22 cellular contexts compared by ENCODE assay signal in the genomic region with DNA sequence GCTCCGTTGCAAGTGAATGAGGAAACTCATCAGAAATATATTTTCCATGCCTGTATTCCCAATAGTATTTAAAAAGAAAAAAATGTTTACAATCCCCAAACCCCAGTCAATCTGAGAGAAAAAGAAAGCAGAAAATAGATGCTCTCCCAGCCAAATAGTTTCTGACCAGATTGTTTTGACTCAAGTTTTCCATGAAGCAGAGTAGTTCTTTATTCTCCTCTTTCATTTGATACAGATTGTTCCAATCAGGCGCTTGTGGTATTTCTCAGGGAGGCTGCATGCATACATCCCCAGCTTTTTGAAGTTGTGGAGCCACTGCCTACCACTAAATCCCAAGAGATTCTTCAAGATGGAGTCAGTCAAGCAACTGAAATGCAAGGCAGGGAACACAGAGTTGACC.
DNase-seq lines count a peak whose midpoint lies in the region; ATAC-seq and TF ChIP-seq lines count a peak whose summit lies in the region.
"Had no signal": no experiment of that assay in that cellular context is flagged by ENCODE, and none has a peak within 500 bp of the region (broad histone marks: within the 10 kb centered on the region; RNA-seq: fewer than 3 reads in every experiment).

No MANE protein-coding gene starts in this region.

- H3K27me3 ChIP-seq in BLaER1: no peaks in the 10 kb centered on the region
- no peaks in the 10 kb centered on the region for H3K27me3 ChIP-seq in suprapubic skin
- H3K27me3 ChIP-seq: BE2C, left lung, ovary, SJSA1 had no signal

- no peak overlapping the region for H3K4me3 ChIP-seq in BLaER1
- no peak overlapping the region for H3K4me3 ChIP-seq in astrocyte of the spinal cord (ENCODE audit: low read depth, low read length)
- no peak overlapping the region for H3K4me3 ChIP-seq in suprapubic skin
- H3K4me3 ChIP-seq: left lung, ovary, SJSA1 had no signal

- no peak for ATAC-seq in HG03571 (IDR thresholded peaks at IDR 0.05; ENCODE audit: unreplicated experiment)
- ATAC-seq: left lung; naive thymus-derived CD8-positive, alpha-beta T cell; stimulated activated naive B cell treated with anti-CD40 and anti-IgM and Interleukin-4, amounts not matched to agents 10 μg/mL and 1 μg/mL and 100 μg/mL, for 72 hours had no signal

- H3K27ac ChIP-seq in BLaER1 (no peak overlapping the region), suprapubic skin (peak overlapping the region; percentile 12)
- H3K27ac ChIP-seq: ovary, SJSA1 had no signal

- 53% methylated on average over 2 of the region's 2 CpGs for WGBS in suprapubic skin

- DNase-seq in astrocyte of the spinal cord (ENCODE audit: low read depth, low spot score) (peak; percentile 67), fibroblast of the conjunctiva (ENCODE audit: low read depth) (peak; percentile 75), suprapubic skin (ENCODE audit: low spot score in 2 of 2) (no peak), DMS114 treated with DMSO at 0.1 percent for 48 hours (lab: John Stamatoyannopoulos, UW; ENCODE audit: unreplicated experiment) (no peak), AG20443 (ENCODE audit: low spot score) (no peak)
- DNase-seq: activated CD4-positive, alpha-beta T cell treated with anti-CD3 and anti-CD28 coated beads for 1 hour; activated gamma-delta T cell treated with Interleukin-2 at 50 U/mL for 16 hours; BE2C; COR-L47; dermis blood vessel endothelial cell; DMS79; KBM-7; left lung; naive thymus-derived CD8-positive, alpha-beta T cell; NCI-H146; NCI-H526 treated with DMSO at 0.1 percent for 48 hours; ovary; stimulated activated CD4-positive, alpha-beta T cell treated with anti-CD3 and anti-CD28 coated beads, Interleukin-4, amount 100 ng/mL, for 24 hours; stimulated activated naive B cell treated with anti-CD40 and anti-IgM and Interleukin-4, amounts not matched to agents 10 μg/mL and 1 μg/mL and 100 μg/mL, for 72 hours had no signal

- TF ChIP-seq POLR2A in suprapubic skin (IDR thresholded peaks at IDR 0.05): no peak

- in situ Hi-C loops in astrocyte of the spinal cord (cut with HindIII; ENCODE audit: low sequenced_read_pairs): no loop called here

- H3K36me3 ChIP-seq in BLaER1: no peaks in the 10 kb centered on the region
- no peaks in the 10 kb centered on the region for H3K36me3 ChIP-seq in suprapubic skin
- H3K36me3 ChIP-seq: BE2C, left lung, ovary had no signal

- peak overlapping the region; percentile 16; the same call in 1 of the 2 replicates for H3K4me2 ChIP-seq in BLaER1

- TF ChIP-seq EP300 in suprapubic skin (IDR thresholded peaks at IDR 0.05): no peak

- H3K9me3 ChIP-seq in BLaER1 (no peaks in the 10 kb centered on the region), suprapubic skin (no peaks in the 10 kb centered on the region)
- H3K9me3 ChIP-seq: BE2C, left lung, ovary, SJSA1 had no signal

- no peak overlapping the region for H3K9ac ChIP-seq in BLaER1

- peaks cover 11% of the 10 kb centered on the region for H3K4me1 ChIP-seq in BLaER1
- peaks cover 5% of the 10 kb centered on the region for H3K4me1 ChIP-seq in suprapubic skin
- H3K4me1 ChIP-seq: left lung had no signal

- TF ChIP-seq CTCF in astrocyte of the spinal cord (IDR thresholded peaks at IDR 0.05; ENCODE audit: low read depth, low read length): no peak
- TF ChIP-seq CTCF in suprapubic skin (IDR thresholded peaks at IDR 0.05): no peak

- no peaks in the 10 kb centered on the region for H4K20me1 ChIP-seq in BLaER1

Comparison
In these comparisons a context has a peak if more than half of its experiments do, and no peak if none do; other contexts are left out.
1. DNase-seq: peak in astrocyte of the spinal cord (single experiment) and fibroblast of the conjunctiva (single experiment); none in suprapubic skin (0 of 2), DMS114 treated with DMSO at 0.1 percent for 48 hours (single experiment) and AG20443 (single experiment).